8 cellular contexts compared by ENCODE assay signal in genomic region chr1:247332901-247333361, GRCh38. TPM values are rescaled to one million over a fixed set of nuclear protein-coding genes. Genes with fewer than 3 reads are reported as not detected.
DNase-seq lines count a peak whose midpoint lies in the region; ATAC-seq, FAIRE-seq and TF ChIP-seq lines count a peak whose summit lies in the region.

No MANE protein-coding gene starts in this region.

- peak overlapping the region; percentile 92 for H3K9ac ChIP-seq in adipocyte (ENCODE audit: low read length)

- no peaks in the 10 kb centered on the region for H3K27me3 ChIP-seq in CD4-positive, alpha-beta memory T cell (ENCODE audit: insufficient read depth, low read length)
- no peaks in the 10 kb centered on the region for H3K27me3 ChIP-seq in adipocyte (replicated peaks; ENCODE audit: control insufficient read depth, insufficient read depth, low read length)

- intact Hi-C loops in CD4-positive, alpha-beta memory T cell (cut with micrococcal nuclease) = loop anchor here (2.0 kb wide), 1 partner anchor 254 kb away; the partner anchor contains the start of gene ZNF670

- H3K9me3 ChIP-seq in CD4-positive, alpha-beta memory T cell (ENCODE audit: control insufficient read depth in 1 of 2, low read length in 2 of 2) = no peaks in the 10 kb centered on the region
- no peaks in the 10 kb centered on the region for H3K9me3 ChIP-seq in KOPT-K1 (ENCODE audit: insufficient read depth, low read length, poor library complexity, severe bottlenecking)
- no peaks in the 10 kb centered on the region for H3K9me3 ChIP-seq in adipocyte (ENCODE audit: control insufficient read depth, low read length)

- POLR2A ChIA-PET in CD4-positive, alpha-beta memory T cell (lab: Charles Lee; ENCODE audit: partially characterized antibody) = interaction anchor here (1.0 kb wide), 1 partner anchor 9 kb away, joined by 4 read pairs; no protein-coding TSS in a partner anchor

- H3K4me3 ChIP-seq in CD4-positive, alpha-beta memory T cell (ENCODE audit: low read length in 2 of 2) = peak overlapping the region in 1 of 2 donors; percentile 41
- H3K4me3 ChIP-seq in adipocyte (ENCODE audit: low read length) (peak overlapping the region; percentile 93), retinal pigment epithelial cell (ENCODE audit: low read length) (peak overlapping the region; percentile 80)

- H3K27ac ChIP-seq in CD4-positive, alpha-beta memory T cell (ENCODE audit: low read depth, low read length) = no peak overlapping the region
- peak overlapping the region; percentile 90 for H3K27ac ChIP-seq in KOPT-K1 (ENCODE audit: low read depth, low read length, poor library complexity, severe bottlenecking)

- TF ChIP-seq CTCF in retinal pigment epithelial cell (conservative IDR thresholded peaks at IDR 0.05; ENCODE audit: low read depth, low read length) (no peak), D721Med (IDR thresholded peaks at IDR 0.05; ENCODE audit: insufficient read depth, missing control alignments) (no peak)

- no peaks in the 10 kb centered on the region for H3K27me3 Mint-ChIP-seq in CD4-positive, alpha-beta memory T cell

- H3K9me3 Mint-ChIP-seq in CD4-positive, alpha-beta memory T cell = no peaks in the 10 kb centered on the region

- no peak for FAIRE-seq in D721Med (lab: Jason Lieb, UNC)

- peaks cover 3 to 5% of the 10 kb centered on the region in 2 donors for H3K36me3 Mint-ChIP-seq in CD4-positive, alpha-beta memory T cell

- H3K4me1 ChIP-seq in CD4-positive, alpha-beta memory T cell (ENCODE audit: insufficient read depth, low read length) = peaks cover 16% of the 10 kb centered on the region
- H3K4me1 ChIP-seq in adipocyte (ENCODE audit: control insufficient read depth, insufficient read depth, low read length) = peaks cover 10% of the 10 kb centered on the region

- H3K4me1 Mint-ChIP-seq in CD4-positive, alpha-beta memory T cell = peaks cover 1 to 19% (median 13%) of the 10 kb centered on the region in 4 donors

- peak overlapping the region in 2 of 7 donors; percentile 42 to 65 for H3K27ac Mint-ChIP-seq in CD4-positive, alpha-beta memory T cell

- CTCF ChIA-PET in CD4-positive, alpha-beta memory T cell (lab: Charles Lee; ENCODE audit: partially characterized antibody) = interaction anchor here (0.7 to 1.6 kb wide), 3 partner anchors 18 to 154 kb away, joined by 3 to 9 read pairs (median 4); no protein-coding TSS in a partner anchor

- peak overlapping the region; percentile 65 to 83 (median 72) for H3K4me3 Mint-ChIP-seq in CD4-positive, alpha-beta memory T cell

- no peak for DNase-seq in CD4-positive, alpha-beta memory T cell
- DNase-seq in adipocyte (ENCODE audit: low read depth) = peak; percentile 43
- DNase-seq in hypothalamus (lab: John Stamatoyannopoulos, UW) = peak in 31 of 51 donors; percentile 8 to 62 (median 26)
- DNase-seq in retinal pigment epithelial cell (ENCODE audit: low read depth) = peak; percentile 24
- DNase-seq in D721Med (ENCODE audit: insufficient read length, low spot score) = no peak

- ATAC-seq in HG03025 (IDR thresholded peaks at IDR 0.05; ENCODE audit: low FRiP score, unreplicated experiment) (no peak), GM19395 (IDR thresholded peaks at IDR 0.05; ENCODE audit: unreplicated experiment) (no peak)

- H3K36me3 ChIP-seq in CD4-positive, alpha-beta memory T cell (ENCODE audit: insufficient read depth, low read length) = no peaks in the 10 kb centered on the region
- H3K36me3 ChIP-seq in KOPT-K1 (ENCODE audit: insufficient read depth, low read length) = peaks cover 41% of the 10 kb centered on the region
- H3K36me3 ChIP-seq in adipocyte (ENCODE audit: control insufficient read depth, insufficient read depth, low read length, severe bottlenecking) = peaks cover 18% of the 10 kb centered on the region

RNA-seq across cellular contexts. Expression of gene ZNF496, which starts 1.3 kb away (rescaled TPM):
- 10 to 100 TPM; 11.3 to 12.4 TPM for total RNA-seq in CD4-positive, alpha-beta memory T cell
- 1 to 10 TPM; 1.4 to 2.7 TPM for polyA plus RNA-seq in CD4-positive, alpha-beta memory T cell

Comparison
In these comparisons a context has a peak if more than half of its experiments do, and no peak if none do; other contexts are left out.
1. DNase-seq: peak in adipocyte (single experiment), hypothalamus (31 of 51) and retinal pigment epithelial cell (single experiment); none in CD4-positive, alpha-beta memory T cell (0 of 5) and D721Med (single experiment).